Comparison of ENCODE assay signal across 1 cellular context in the genomic region with DNA sequence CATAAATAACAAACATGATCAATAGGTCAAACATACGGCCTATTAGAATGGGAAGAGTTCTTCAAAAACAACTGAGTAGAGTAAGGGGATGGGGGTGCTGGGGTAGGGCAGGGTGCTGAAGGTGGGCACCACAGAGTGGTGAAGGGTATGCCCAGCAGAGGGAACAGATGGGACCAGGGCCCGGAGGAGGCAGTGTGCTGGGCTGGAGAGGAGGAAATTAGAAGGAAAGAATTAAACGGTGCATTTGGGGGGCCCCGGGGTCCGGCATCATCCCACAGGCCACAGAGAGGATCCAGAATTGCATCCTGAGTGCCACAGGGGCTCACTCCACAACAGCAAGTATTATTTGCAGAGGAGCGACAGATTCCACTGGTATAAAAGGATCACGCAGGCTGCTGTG.
TF ChIP-seq lines count a peak whose summit lies in the region.

No MANE protein-coding gene starts in this region.

TF ChIP-seq in IMR-90, 13 proteins besides CTCF, POLR2A, EP300 and RAD21:
- TF ChIP-seq CEBPB (IDR thresholded peaks at IDR 0.05; ENCODE audit: low read depth, low read length) = no peak
- no peak for TF ChIP-seq BHLHE40 (IDR thresholded peaks at IDR 0.05; ENCODE audit: low read depth, low read length)
- TF ChIP-seq RFX5 (IDR thresholded peaks at IDR 0.05; ENCODE audit: low read depth, low read length) = no peak
- TF ChIP-seq, protein P1, sequence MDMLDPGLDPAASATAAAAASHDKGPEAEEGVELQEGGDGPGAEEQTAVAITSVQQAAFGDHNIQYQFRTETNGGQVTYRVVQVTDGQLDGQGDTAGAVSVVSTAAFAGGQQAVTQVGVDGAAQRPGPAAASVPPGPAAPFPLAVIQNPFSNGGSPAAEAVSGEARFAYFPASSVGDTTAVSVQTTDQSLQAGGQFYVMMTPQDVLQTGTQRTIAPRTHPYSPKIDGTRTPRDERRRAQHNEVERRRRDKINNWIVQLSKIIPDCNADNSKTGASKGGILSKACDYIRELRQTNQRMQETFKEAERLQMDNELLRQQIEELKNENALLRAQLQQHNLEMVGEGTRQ (IDR thresholded peaks at IDR 0.05; ENCODE audit: low read depth, low read length) = no peak
